In genomic region chr9:37953204-37953774, GRCh38 we compare ENCODE assay signal across 8 cellular contexts. TPM values are rescaled to one million over a fixed set of nuclear protein-coding genes. Genes with fewer than 3 reads are reported as not detected.
A peak's percentile ranks its signal among the peaks of the same experiment; 100 is the strongest.
DNase-seq lines count a peak whose midpoint lies in the region; ATAC-seq and TF ChIP-seq lines count a peak whose summit lies in the region.

No MANE protein-coding gene starts in this region.

- peak overlapping the region; percentile 95 to 97 for H4K8ac ChIP-seq in IMR-90 (ENCODE audit: low read depth in 2 of 2, low read length in 2 of 2)

- H3K36me3 ChIP-seq in IMR-90 (ENCODE audit: control insufficient read depth, insufficient read depth, low read length) (peaks cover 58% of the 10 kb centered on the region), breast epithelium (no peaks in the 10 kb centered on the region)

- peaks cover 11% of the 10 kb centered on the region for H3K4me1 Mint-ChIP-seq in progenitor cell of endocrine pancreas (ENCODE audit: low read depth)

- H3K27ac Mint-ChIP-seq in progenitor cell of endocrine pancreas: peak overlapping the region; percentile 47

- TF ChIP-seq CTCF in GM12864 (IDR thresholded peaks at IDR 0.05; ENCODE audit: low read depth, low read length, missing control alignments): no peak
- no peak for TF ChIP-seq CTCF in IMR-90 (conservative IDR thresholded peaks at IDR 0.05; ENCODE audit: low read depth, low read length)
- TF ChIP-seq CTCF in breast epithelium (IDR thresholded peaks at IDR 0.05): no peak
- no peak for TF ChIP-seq CTCF in progenitor cell of endocrine pancreas (IDR thresholded peaks at IDR 0.05; ENCODE audit: unreplicated experiment)

- peak overlapping the region; percentile 98 for H3K4ac ChIP-seq in IMR-90 (ENCODE audit: low read depth, low read length)

- H2BK20ac ChIP-seq in IMR-90 (ENCODE audit: low read depth, low read length): peak overlapping the region; percentile 98

- peak overlapping the region; percentile 40 for H2AFZ ChIP-seq in IMR-90 (replicated peaks; ENCODE audit: low read length, poor library complexity)

- H3K4me3 Mint-ChIP-seq in progenitor cell of endocrine pancreas (ENCODE audit: low read depth): no peak overlapping the region

- no peak for TF ChIP-seq POLR2A in IMR-90 (IDR thresholded peaks at IDR 0.05; ENCODE audit: low read depth, low read length)
- no peak for TF ChIP-seq POLR2A in breast epithelium (IDR thresholded peaks at IDR 0.05)

- 100% methylated on average over 1 of the region's 5 CpGs; no CpG with 5 or more reads in 1 of the 2 experiments for WGBS in IMR-90 (ENCODE audit: extremely low coverage in 2 of 2, insufficient read length in 1 of 2), 2 experiments

- in situ Hi-C loops in IMR-90 (cut with MboI; ENCODE audit: low sequenced_read_pairs): no loop called here

- POLR2A ChIA-PET in IMR-90 (lab: Charles Lee; ENCODE audit: unreplicated experiment): no interaction called here

- H3K14ac ChIP-seq in IMR-90 (replicated peaks; ENCODE audit: low read depth, low read length): peak overlapping the region; percentile 92

- no TSS peak for BruUV-seq in IMR-90 (replicated peaks; lab: Mats Ljungman, UMichigan)

- H2BK15ac ChIP-seq in IMR-90 (ENCODE audit: low read depth, low read length): peak overlapping the region; percentile 97

- H4K91ac ChIP-seq in IMR-90 (ENCODE audit: insufficient read depth, low read depth, low read length): peak overlapping the region; percentile 99

- H2BK120ac ChIP-seq in IMR-90 (ENCODE audit: low read depth, low read length): peak overlapping the region; percentile 99

- H4K5ac ChIP-seq in IMR-90 (ENCODE audit: low read depth, low read length): peak overlapping the region; percentile 94

- H3K27me3 Mint-ChIP-seq in progenitor cell of endocrine pancreas: no peaks in the 10 kb centered on the region

- H3K9me1 ChIP-seq in IMR-90 (ENCODE audit: insufficient read depth, low read length): peaks cover 50% of the 10 kb centered on the region

- intact Hi-C loops in IMR-90 (cut with micrococcal nuclease): loop anchor here (5.0 kb wide), 2 partner anchors 84 to 114 kb away; partner anchors contain the start of gene SHB
- intact Hi-C loops in breast epithelium (cut with DNase I; ENCODE audit: low total_unique reads): no loop called here

- H3K56ac ChIP-seq in IMR-90 (ENCODE audit: extremely low read depth, insufficient read depth, low read length): peak overlapping the region; percentile 81

- peaks cover 28 to 91% of the 10 kb centered on the region in 2 experiments; a peak in 3 of 4 replicates for H3K79me1 ChIP-seq in IMR-90 (ENCODE audit: low read depth in 1 of 2, low read length in 2 of 2)

- H3K9ac ChIP-seq in IMR-90 (ENCODE audit: low read depth, low read length): peak overlapping the region; percentile 16; the same call in 1 of the 2 replicates

- H4K20me1 ChIP-seq in IMR-90 (ENCODE audit: insufficient read depth, low read length): peaks cover 13% of the 10 kb centered on the region

- no peaks in the 10 kb centered on the region for H3K27me3 ChIP-seq in IMR-90 (ENCODE audit: control insufficient read depth, insufficient read depth, low read length)
- H3K27me3 ChIP-seq in breast epithelium: no peaks in the 10 kb centered on the region

- dilution Hi-C loops in IMR-90 (cut with HindIII; ENCODE audit: low sequenced_read_pairs, unreplicated experiment): no loop called here

- H3K4me3 ChIP-seq in GM12864 (ENCODE audit: low read depth, low read length): peak overlapping the region; percentile 15; the same call in 1 of the 2 replicates
- no peak overlapping the region for H3K4me3 ChIP-seq in IMR-90 (ENCODE audit: insufficient read depth, low read depth, low read length)
- H3K4me3 ChIP-seq in breast epithelium: no peak overlapping the region

- DNase-seq in GM12864 (ENCODE audit: low read depth): no peak
- DNase-seq in IMR-90: no peak
- DNase-seq in breast epithelium (ENCODE audit: low spot score in 2 of 2): no peak
- DNase-seq in progenitor cell of endocrine pancreas (ENCODE audit: low spot score, unreplicated experiment): no peak
- DNase-seq in cerebellar cortex (ENCODE audit: low spot score): no peak
- DNase-seq in GM19238 (ENCODE audit: insufficient read length, low spot score): no peak
- DNase-seq in SHP77 treated with DMSO at 0.1 percent for 48 hours (lab: John Stamatoyannopoulos, UW): no peak

- peak overlapping the region; percentile 95 for H3K23ac ChIP-seq in IMR-90 (ENCODE audit: low read depth, low read length)

- no peaks in the 10 kb centered on the region for H3K9me3 Mint-ChIP-seq in progenitor cell of endocrine pancreas (ENCODE audit: low read depth)

- H3K4me2 ChIP-seq in IMR-90 (ENCODE audit: low read depth, low read length): peak overlapping the region; percentile 38

- ATAC-seq in IMR-90 (ENCODE audit: low read depth) (no peak), GM18520 (IDR thresholded peaks at IDR 0.05; ENCODE audit: unreplicated experiment) (no peak)

- H3K9me3 ChIP-seq in IMR-90 (ENCODE audit: control insufficient read depth, insufficient read depth, low read length) (no peaks in the 10 kb centered on the region), breast epithelium (no peaks in the 10 kb centered on the region)

- H3K18ac ChIP-seq in IMR-90 (ENCODE audit: low read depth, low read length): peak overlapping the region; percentile 95

- peak overlapping the region; percentile 90 for H2AK9ac ChIP-seq in IMR-90 (replicated peaks; ENCODE audit: low read depth, low read length, poor library complexity)

- H3K4me1 ChIP-seq in IMR-90 (ENCODE audit: control insufficient read depth, insufficient read depth, low read length): peaks cover 28% of the 10 kb centered on the region
- H3K4me1 ChIP-seq in breast epithelium: no peaks in the 10 kb centered on the region

- H3K36me3 Mint-ChIP-seq in progenitor cell of endocrine pancreas (ENCODE audit: insufficient read depth): peaks cover 33% of the 10 kb centered on the region

- CTCF ChIA-PET in IMR-90 (lab: Yijun Ruan, JAX): no interaction called here

- H3K27ac ChIP-seq in IMR-90 (ENCODE audit: insufficient read depth, low read length): peak overlapping the region; percentile 87
- peak overlapping the region; percentile 60 to 74 for H3K27ac ChIP-seq in breast epithelium

- TF ChIP-seq RAD21 in IMR-90 (IDR thresholded peaks at IDR 0.05; ENCODE audit: low read length): no peak

- peak overlapping the region; percentile 100 for H2AK5ac ChIP-seq in IMR-90 (ENCODE audit: low read depth, low read length)

- H2BK5ac ChIP-seq in IMR-90 (ENCODE audit: low read depth, low read length, poor library complexity, severe bottlenecking): peak overlapping the region; percentile 100

TF ChIP-seq in IMR-90, 13 proteins besides CTCF, POLR2A, EP300 and RAD21:
- no peak for TF ChIP-seq MAZ (IDR thresholded peaks at IDR 0.05; ENCODE audit: borderline replicate concordance, low read depth, low read length)
- peak; percentile 2 for TF ChIP-seq RCOR1 (IDR thresholded peaks at IDR 0.05; ENCODE audit: insufficient replicate concordance, low read length)

RNA-seq across cellular contexts. Expression of gene SLC25A51, which starts 49.4 kb away (rescaled TPM):
- 63.0 and 81.6 TPM in 2 replicates for total RNA-seq in IMR-90 (2012; rRNA removed)
- polyA plus RNA-seq in IMR-90 (2012; rRNA removed): 10.6 and 14.1 TPM in 2 replicates
- 8.0 and 8.1 TPM in 2 replicates for polyA plus RNA-seq in IMR-90 (2012; cell fraction: cytosol; rRNA removed)
- polyA plus RNA-seq in IMR-90 (2012; cell fraction: nucleus; rRNA removed; ENCODE audit: low replicate concordance): 4.5 and 18.3 TPM in 2 replicates
- 10 to 100 TPM; 22.5 to 43.7 (median 30.8) TPM for total RNA-seq in breast epithelium
- total RNA-seq in progenitor cell of endocrine pancreas: 29.1 and 32.5 TPM in 2 replicates
